35 cellular contexts compared by ENCODE assay signal in genomic region chr16:31373235-31373634, GRCh38. TPM values are rescaled to one million over a fixed set of nuclear protein-coding genes. Genes with fewer than 3 reads are reported as not detected.
"Had no signal": no experiment of that assay in that cellular context is flagged by ENCODE, and none has a peak within 500 bp of the region (broad histone marks: within the 10 kb centered on the region; RNA-seq: fewer than 3 reads in every experiment).

No MANE protein-coding gene starts in this region.

- H3K27me3 ChIP-seq: colonic mucosa, gastrocnemius medialis had no signal

- H3K36me3 Mint-ChIP-seq: mesothelial cell of epicardium, naive B cell had no signal

- H3K4me3 Mint-ChIP-seq: dendritic cell treated with granulocyte-macrophage colony-stimulating factor and Interleukin-4, amounts not matched to agents 40 ng/mL and 50 ng/mL, for 4 days; effector memory CD8-positive, alpha-beta T cell; endodermal cell; mesothelial cell of epicardium; naive B cell had no signal

- H3K4me1 Mint-ChIP-seq: endodermal cell, mesothelial cell of epicardium had no signal

- H3K9me3 Mint-ChIP-seq: dendritic cell treated with granulocyte-macrophage colony-stimulating factor and Interleukin-4, amounts not matched to agents 40 ng/mL and 50 ng/mL, for 4 days; mesothelial cell of epicardium had no signal

- H3K36me3 ChIP-seq: colonic mucosa, esophagus squamous epithelium, gastrocnemius medialis, lower lobe of right lung had no signal

- ATAC-seq: effector memory CD8-positive, alpha-beta T cell; esophagus mucosa; gastrocnemius medialis; heart right ventricle; left cardiac atrium; left lung; left ventricle myocardium superior; lower lobe of right lung; mucosa of descending colon had no signal

- H3K27ac ChIP-seq: colonic mucosa, epithelial cell of prostate, esophagus squamous epithelium, gastrocnemius medialis, heart right ventricle, left lung, lower lobe of right lung had no signal

- H3K4me1 ChIP-seq: colonic mucosa, esophagus squamous epithelium, gastrocnemius medialis, lower lobe of right lung had no signal

- DNase-seq: colonic mucosa; cortex of kidney; effector CD8-positive, alpha-beta T cell; effector memory CD8-positive, alpha-beta T cell; endodermal cell; erythroblast; esophagus squamous epithelium; foreskin fibroblast; foreskin melanocyte; gastrocnemius medialis; glutamatergic neuron; head of caudate nucleus; heart right ventricle; hippocampal formation; left cardiac atrium; left lung; left ventricle myocardium superior; lower lobe of right lung; mesenchymal stem cell; mucosa of descending colon; naive B cell had no signal

- H3K27me3 Mint-ChIP-seq: dendritic cell treated with granulocyte-macrophage colony-stimulating factor and Interleukin-4, amounts not matched to agents 40 ng/mL and 50 ng/mL, for 4 days had no signal

- H3K27ac Mint-ChIP-seq: dendritic cell treated with granulocyte-macrophage colony-stimulating factor and Interleukin-4, amounts not matched to agents 40 ng/mL and 50 ng/mL, for 4 days; effector memory CD8-positive, alpha-beta T cell; endodermal cell; mesothelial cell of epicardium; naive B cell had no signal

- H3K9me3 ChIP-seq: colonic mucosa, lower lobe of right lung, mucosa of descending colon had no signal

- FAIRE-seq: endometrium, islet of Langerhans, keratinocyte had no signal

- H3K4me3 ChIP-seq: colonic mucosa, esophagus squamous epithelium, gastrocnemius medialis, heart right ventricle, left lung, lower lobe of right lung, mucosa of descending colon had no signal

RNA-seq across cellular contexts. Expression of gene ITGAX, which starts 18.3 kb away (rescaled TPM):
- total RNA-seq: mesothelial cell of epicardium had no signal

RNA-seq across cellular contexts. Expression of gene ITGAD, which starts 19.9 kb away (rescaled TPM):
- total RNA-seq: dermis microvascular lymphatic vessel endothelial cell, endodermal cell, esophagus mucosa, gastrocnemius medialis, glomerular endothelial cell, kidney epithelial cell, left ventricle myocardium superior, lower leg skin, lung microvascular endothelial cell, mesothelial cell of epicardium, myocyte had no signal

RNA-seq across cellular contexts. Expression of gene COX6A2, which starts 54.9 kb away (rescaled TPM):
- total RNA-seq: colonic mucosa, dermis microvascular lymphatic vessel endothelial cell, endodermal cell, esophagus squamous epithelium, glomerular endothelial cell, kidney epithelial cell, lower leg skin, lower lobe of right lung, lung microvascular endothelial cell, mesenteric fat pad, mesothelial cell of epicardium had no signal
